Comparison of ENCODE assay signal across 1 cellular context in genomic region chr3:132543016-132543739, GRCh38.
A peak's percentile ranks its signal among the peaks of the same experiment; 100 is the strongest.
TF ChIP-seq lines count a peak whose summit lies in the region.

No MANE protein-coding gene starts in this region.

TF ChIP-seq in IMR-90, 13 proteins besides CTCF, POLR2A, EP300 and RAD21:
- 0 out of 2 replicates have a peak, but pooled peaks have one; percentile 33 for TF ChIP-seq BHLHE40 (IDR thresholded peaks at IDR 0.05; ENCODE audit: low read depth, low read length)
- TF ChIP-seq RFX5 (IDR thresholded peaks at IDR 0.05; ENCODE audit: low read depth, low read length): no peak
- TF ChIP-seq RCOR1 (IDR thresholded peaks at IDR 0.05; ENCODE audit: insufficient replicate concordance, low read length): no peak
- no peak for TF ChIP-seq MXI1 (IDR thresholded peaks at IDR 0.05; ENCODE audit: borderline replicate concordance, low read depth, low read length)
- no peak for TF ChIP-seq SMC3 (IDR thresholded peaks at IDR 0.05; ENCODE audit: low read depth, low read length)
- TF ChIP-seq, protein P1, sequence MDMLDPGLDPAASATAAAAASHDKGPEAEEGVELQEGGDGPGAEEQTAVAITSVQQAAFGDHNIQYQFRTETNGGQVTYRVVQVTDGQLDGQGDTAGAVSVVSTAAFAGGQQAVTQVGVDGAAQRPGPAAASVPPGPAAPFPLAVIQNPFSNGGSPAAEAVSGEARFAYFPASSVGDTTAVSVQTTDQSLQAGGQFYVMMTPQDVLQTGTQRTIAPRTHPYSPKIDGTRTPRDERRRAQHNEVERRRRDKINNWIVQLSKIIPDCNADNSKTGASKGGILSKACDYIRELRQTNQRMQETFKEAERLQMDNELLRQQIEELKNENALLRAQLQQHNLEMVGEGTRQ (IDR thresholded peaks at IDR 0.05; ENCODE audit: low read depth, low read length): no peak
- TF ChIP-seq CHD1 (IDR thresholded peaks at IDR 0.05; ENCODE audit: low read depth, low read length): no peak
- TF ChIP-seq NFE2L2 (IDR thresholded peaks at IDR 0.05; ENCODE audit: low read depth, low read length): no peak
- TF ChIP-seq CEBPB (IDR thresholded peaks at IDR 0.05; ENCODE audit: low read depth, low read length): no peak; the same call in 1 of the 2 replicates
- TF ChIP-seq MAFK (IDR thresholded peaks at IDR 0.05; ENCODE audit: low read depth, low read length): peak; percentile 15; the same call in 1 of the 2 replicates
- TF ChIP-seq ELK1 (IDR thresholded peaks at IDR 0.05; ENCODE audit: borderline replicate concordance, low read depth, low read length): no peak
- peak; percentile 91 for TF ChIP-seq FOS (IDR thresholded peaks at IDR 0.05; ENCODE audit: low read depth, low read length)
- TF ChIP-seq MAZ (IDR thresholded peaks at IDR 0.05; ENCODE audit: borderline replicate concordance, low read depth, low read length): no peak
TF ChIP-seq in IMR-90: peak in this region for 3.
